Comparison of ENCODE assay signal across 15 cellular contexts in genomic region chr9:98488578-98489312, GRCh38.
DNase-seq lines count a peak whose midpoint lies in the region; ATAC-seq, FAIRE-seq and TF ChIP-seq lines count a peak whose summit lies in the region.
"Had no signal": no experiment of that assay in that cellular context is flagged by ENCODE, and none has a peak within 500 bp of the region (broad histone marks: within the 10 kb centered on the region; RNA-seq: fewer than 3 reads in every experiment).

No MANE protein-coding gene starts in this region.

- H3K79me2 ChIP-seq in ACC112 (ENCODE audit: control insufficient read depth, insufficient read depth, low read length, unreplicated experiment) = no peaks in the 10 kb centered on the region
- no peaks in the 10 kb centered on the region for H3K79me2 ChIP-seq in keratinocyte (ENCODE audit: control insufficient read depth, insufficient read depth, low read length)

- H3K4me3 ChIP-seq in ACC112 (ENCODE audit: low read depth, low read length) (peak overlapping the region; percentile 15; the same call in 1 of the 2 replicates), keratinocyte (ENCODE audit: control insufficient read depth in 2 of 3, extremely low read depth in 1 of 3, insufficient read depth in 2 of 3, low read depth in 1 of 3, low read length in 3 of 3) (no peak overlapping the region)
- H3K4me3 ChIP-seq: Peyer's patch, spleen had no signal

- no peaks in the 10 kb centered on the region for H3K9me3 ChIP-seq in keratinocyte (ENCODE audit: control insufficient read depth, low read depth, low read length)
- H3K9me3 ChIP-seq: Peyer's patch, spleen had no signal

- FAIRE-seq in keratinocyte (lab: Jason Lieb, UNC) = no peak

- DNase-seq in HS-27A (ENCODE audit: low read depth) (peak; percentile 77), amniotic stem cell (lab: John Stamatoyannopoulos, UW) (peak; percentile 93), keratinocyte (ENCODE audit: low read depth, low spot score) (peak; percentile 46), SIG-M5 treated with dmso at 0.1 percent for 504 hours (lab: John Stamatoyannopoulos, UW; ENCODE audit: unreplicated experiment) (no peak)
- DNase-seq: activated CD4-positive, alpha-beta T cell treated with anti-CD3 and anti-CD28 coated beads for 4 hours; CD4-positive, CD25-positive, alpha-beta regulatory T cell; erythroblast; NCI-H1417 treated with DMSO at 0.1 percent for 48 hours; Peyer's patch; spleen had no signal

- H3K4me1 ChIP-seq in ACC112 (ENCODE audit: control insufficient read depth, insufficient read depth, low read length, unreplicated experiment) (peaks cover 31% of the 10 kb centered on the region), keratinocyte (ENCODE audit: control insufficient read depth, extremely low read depth, insufficient read depth, low read length) (peaks cover 4% of the 10 kb centered on the region)
- H3K4me1 ChIP-seq: Peyer's patch, spleen had no signal

- ATAC-seq in GM21367 (IDR thresholded peaks at IDR 0.05; ENCODE audit: unreplicated experiment) (no peak), GM21529 (IDR thresholded peaks at IDR 0.05; ENCODE audit: unreplicated experiment) (no peak), GM19397 (IDR thresholded peaks at IDR 0.05; ENCODE audit: unreplicated experiment) (no peak)
- ATAC-seq: stimulated activated memory B cell treated with anti-CD40 and anti-IgM and Interleukin-4, amounts not matched to agents 10 μg/mL and 1 μg/mL and 100 μg/mL, for 72 hours had no signal

- H3K27me3 ChIP-seq in ACC112 (ENCODE audit: insufficient read depth, low read length) (no peaks in the 10 kb centered on the region), keratinocyte (ENCODE audit: control insufficient read depth, extremely low read depth, insufficient read depth, low read length) (peaks cover 8% of the 10 kb centered on the region)
- H3K27me3 ChIP-seq: Peyer's patch had no signal

- H2AFZ ChIP-seq in ACC112 (ENCODE audit: low read length, unreplicated experiment) (peak overlapping the region; percentile 93), keratinocyte (ENCODE audit: control insufficient read depth, low read length) (no peak overlapping the region)

- H4K20me1 ChIP-seq in keratinocyte (ENCODE audit: control insufficient read depth, extremely low read depth, insufficient read depth, low read length) = no peaks in the 10 kb centered on the region

- dilution Hi-C loops in keratinocyte (cut with MboI; ENCODE audit: extremely low pct_ligation_motif_present, low sequenced_read_pairs) = no loop called here

- no peak overlapping the region for H3K4me2 ChIP-seq in keratinocyte (ENCODE audit: control insufficient read depth, extremely low read depth, insufficient read depth, low read depth, low read length)

- H3K9ac ChIP-seq in keratinocyte (ENCODE audit: control insufficient read depth, extremely low read depth, insufficient read depth, low read length) = no peak overlapping the region

- no peak for TF ChIP-seq CTCF in keratinocyte (optimal IDR thresholded peaks at IDR 0.05 in 1 of 3, IDR thresholded peaks at IDR 0.05 in 1 of 3, conservative IDR thresholded peaks at IDR 0.05 in 1 of 3; ENCODE audit: extremely low read depth in 1 of 3, insufficient read depth in 2 of 3, low read length in 3 of 3)

- no peaks in the 10 kb centered on the region for H3K36me3 ChIP-seq in ACC112 (ENCODE audit: insufficient read depth, low read length)
- no peaks in the 10 kb centered on the region for H3K36me3 ChIP-seq in keratinocyte (ENCODE audit: control insufficient read depth in 2 of 2, extremely low read depth in 1 of 2, insufficient read depth in 2 of 2, low read length in 2 of 2)
- H3K36me3 ChIP-seq: Peyer's patch, spleen had no signal

- no peaks in the 10 kb centered on the region for H3K9me1 ChIP-seq in keratinocyte (ENCODE audit: control insufficient read depth, extremely low read depth, insufficient read depth, low read length)

- H3K27ac ChIP-seq in ACC112 (ENCODE audit: low read depth, low read length) = peak overlapping the region; percentile 75
- no peak overlapping the region for H3K27ac ChIP-seq in keratinocyte (ENCODE audit: control insufficient read depth, insufficient read depth, low read length)
- H3K27ac ChIP-seq: Peyer's patch, spleen had no signal
